8 cellular contexts compared by ENCODE assay signal in genomic region chr4:25161599-25161960, GRCh38. TPM values are rescaled to one million over a fixed set of nuclear protein-coding genes. Genes with fewer than 3 reads are reported as not detected.
A peak's percentile ranks its signal among the peaks of the same experiment; 100 is the strongest.
DNase-seq lines count a peak whose midpoint lies in the region; ATAC-seq, FAIRE-seq and TF ChIP-seq lines count a peak whose summit lies in the region.

No MANE protein-coding gene starts in this region.

- no TSS peak for BruUV-seq in GM12878 (replicated peaks; lab: Mats Ljungman, UMichigan)

- H3K9ac ChIP-seq in HUES48 (ENCODE audit: low read depth, low read length) (0 out of 2 replicates have a peak overlapping the region, but pooled peaks have one; percentile 14), GM12878 (ENCODE audit: control insufficient read depth, insufficient read depth, low read length) (peak overlapping the region; percentile 99), mucosa of stomach (ENCODE audit: low read length) (peak overlapping the region; percentile 96)

- ATAC-seq in GM12878: no peak

- no peaks in the 10 kb centered on the region for H4K20me1 ChIP-seq in GM12878 (ENCODE audit: control insufficient read depth, insufficient read depth)

- H2AFZ ChIP-seq in GM12878 (ENCODE audit: control insufficient read depth, low read depth, low read length): peak overlapping the region; percentile 69

- WGBS in GM12878 (ENCODE audit: insufficient coverage, insufficient replicate concordance, low lambda C conversion rate, missing lambda C conversion rate): 0% methylated on average over 2 of the region's 2 CpGs

- H3K36me3 ChIP-seq in HUES48 (ENCODE audit: control insufficient read depth, insufficient read depth, low read length) (0 out of 2 replicates have a peak, but pooled peaks cover 4% of the 10 kb centered on the region), GM12878 (ENCODE audit: control insufficient read depth in 2 of 2, insufficient read depth in 2 of 2, low read length in 1 of 2) (no peaks in the 10 kb centered on the region), mucosa of stomach (ENCODE audit: control insufficient read depth, insufficient read depth, low read length) (no peaks in the 10 kb centered on the region)

- CTCF ChIA-PET in GM12878 (lab: Yijun Ruan, JAX): interaction anchor here (0.7 to 2.6 kb wide), 12 partner anchors 10 to 608 kb away, joined by 3 to 16 read pairs (median 6); partner anchors contain the start of genes PI4K2B and ZCCHC4

- RAD21 ChIA-PET in GM12878 (lab: Charles Lee; ENCODE audit: unreplicated experiment): interaction anchor here (0.8 to 2.6 kb wide), 3 partner anchors 18 to 151 kb away, joined by 3 to 11 read pairs (median 4); partner anchors contain the start of genes PI4K2B and ZCCHC4

- TF ChIP-seq CTCF in AG09309 (IDR thresholded peaks at IDR 0.05; ENCODE audit: control insufficient read depth, insufficient read depth, low read depth, low read length, missing control alignments) (no peak), GM12878 (IDR thresholded peaks at IDR 0.05 in 2 of 3, conservative IDR thresholded peaks at IDR 0.05 in 1 of 3; ENCODE audit: control insufficient read depth in 2 of 3, extremely low read depth in 1 of 3, insufficient read depth in 1 of 3, low read depth in 3 of 3, low read length in 3 of 3) (no peak), D721Med (IDR thresholded peaks at IDR 0.05; ENCODE audit: insufficient read depth, missing control alignments) (no peak)

- intact Hi-C loops in GM12878 (cut with micrococcal nuclease; ENCODE audit: unreplicated experiment): loop anchor here (2.0 to 5.0 kb wide), 2 partner anchors 73 to 216 kb away; partner anchors contain the start of genes ANAPC4 and PI4K2B

- no peak for TF ChIP-seq RAD21 in GM12878 (IDR thresholded peaks at IDR 0.05; ENCODE audit: insufficient read depth, low read depth, low read length)

- TF ChIP-seq EP300 in GM12878 (IDR thresholded peaks at IDR 0.05; ENCODE audit: borderline replicate concordance in 1 of 2, control insufficient read depth in 1 of 2, low read depth in 2 of 2, low read length in 2 of 2): no peak

- no peak for FAIRE-seq in GM12878 (lab: Jason Lieb, UNC)
- FAIRE-seq in D721Med (lab: Jason Lieb, UNC): no peak

- in situ Hi-C loops in GM12878 (cut with MboI): no loop called here

- H3K27ac ChIP-seq in HUES48 (ENCODE audit: low read depth, low read length) (peak overlapping the region; percentile 95), GM12878 (ENCODE audit: control insufficient read depth, insufficient read depth) (no peak overlapping the region)

- POLR2A ChIA-PET in GM12878 (lab: Charles Lee): interaction anchor here (1.0 to 4.4 kb wide), 3 partner anchors 11 to 204 kb away, joined by 5 to 49 read pairs (median 5); partner anchors contain the start of gene PI4K2B

- H3K4me1 ChIP-seq in HUES48 (ENCODE audit: control insufficient read depth, insufficient read depth, low read length): peaks cover 7% of the 10 kb centered on the region; the same call in 1 of the 2 replicates
- peaks cover 4% of the 10 kb centered on the region for H3K4me1 ChIP-seq in GM12878 (ENCODE audit: control insufficient read depth, insufficient read depth, low read length)
- H3K4me1 ChIP-seq in mucosa of stomach (ENCODE audit: control insufficient read depth, insufficient read depth, low read length): peaks cover 6% of the 10 kb centered on the region

- H3K9me3 ChIP-seq in HUES48 (ENCODE audit: control insufficient read depth, insufficient read depth, low read length) (no peaks in the 10 kb centered on the region), GM12878 (replicated peaks; ENCODE audit: control insufficient read depth, insufficient read depth, low read length) (no peaks in the 10 kb centered on the region), mucosa of stomach (ENCODE audit: control insufficient read depth, low read length) (no peaks in the 10 kb centered on the region)

- H3K4me2 ChIP-seq in GM12878 (ENCODE audit: control insufficient read depth, insufficient read depth): peak overlapping the region; percentile 95

- DNase-seq in AG09309 (ENCODE audit: low read depth): no peak
- no peak for DNase-seq in GM12878 (ENCODE audit: low read depth, low spot score)
- DNase-seq in DMS114 treated with DMSO at 0.1 percent for 48 hours (lab: John Stamatoyannopoulos, UW; ENCODE audit: unreplicated experiment): no peak
- no peak for DNase-seq in D721Med (ENCODE audit: insufficient read length, low spot score)
- no peak for DNase-seq in dedifferentiated amniotic fluid mesenchymal stem cell (ENCODE audit: extremely low spot score)
- DNase-seq in SKM-1 treated with dmso at 0.1 percent for 144 hours (lab: John Stamatoyannopoulos, UW; ENCODE audit: unreplicated experiment): no peak

- SMC1A ChIA-PET in GM12878 (lab: Charles Lee; ENCODE audit: uncharacterized antibody, unreplicated experiment): interaction anchor here (0.9 to 3.5 kb wide), 15 partner anchors 9 to 207 kb away, joined by 3 to 11 read pairs (median 5); partner anchors contain the start of gene ZCCHC4

- TF ChIP-seq POLR2A in GM12878 (IDR thresholded peaks at IDR 0.05; ENCODE audit: low read depth, low read length): no peak

- H3K79me2 ChIP-seq in GM12878 (ENCODE audit: control insufficient read depth, insufficient read depth, low read length): peaks cover 18% of the 10 kb centered on the region

- H3K4me3 ChIP-seq in AG09309 (ENCODE audit: control insufficient read depth, low read depth, low read length): peak overlapping the region; percentile 81
- H3K4me3 ChIP-seq in HUES48 (ENCODE audit: low read depth, low read length): peak overlapping the region; percentile 81; the same call in 1 of the 2 replicates
- peak overlapping the region; percentile 94 for H3K4me3 ChIP-seq in GM12878
- H3K4me3 ChIP-seq in mucosa of stomach (ENCODE audit: low read length): peak overlapping the region; percentile 77

- H3K27me3 ChIP-seq in HUES48 (ENCODE audit: control insufficient read depth, insufficient read depth, low read length): no peaks in the 10 kb centered on the region
- H3K27me3 ChIP-seq in GM12878 (replicated peaks in 1 of 2; ENCODE audit: control insufficient read depth in 2 of 2, insufficient read depth in 2 of 2, low read length in 1 of 2): no peaks in the 10 kb centered on the region
- no peaks in the 10 kb centered on the region for H3K27me3 ChIP-seq in mucosa of stomach (ENCODE audit: control insufficient read depth, insufficient read depth, low read length)

TF ChIP-seq in GM12878, 131 proteins besides CTCF, POLR2A, EP300 and RAD21:
- TF ChIP-seq SUZ12 (IDR thresholded peaks at IDR 0.05; ENCODE audit: unreplicated experiment) (no peak), NR2C1 (IDR thresholded peaks at IDR 0.05) (no peak), IKZF2 (IDR thresholded peaks at IDR 0.05) (no peak), MXI1 (IDR thresholded peaks at IDR 0.05; ENCODE audit: low read depth, low read length) (no peak), RCOR1 (conservative IDR thresholded peaks at IDR 0.05; ENCODE audit: low read depth, low read length) (no peak), RUNX3 (IDR thresholded peaks at IDR 0.05; ENCODE audit: low read length) (no peak), CBX3 (IDR thresholded peaks at IDR 0.05; ENCODE audit: borderline replicate concordance, low read depth) (no peak)
- TF ChIP-seq, protein P1, sequence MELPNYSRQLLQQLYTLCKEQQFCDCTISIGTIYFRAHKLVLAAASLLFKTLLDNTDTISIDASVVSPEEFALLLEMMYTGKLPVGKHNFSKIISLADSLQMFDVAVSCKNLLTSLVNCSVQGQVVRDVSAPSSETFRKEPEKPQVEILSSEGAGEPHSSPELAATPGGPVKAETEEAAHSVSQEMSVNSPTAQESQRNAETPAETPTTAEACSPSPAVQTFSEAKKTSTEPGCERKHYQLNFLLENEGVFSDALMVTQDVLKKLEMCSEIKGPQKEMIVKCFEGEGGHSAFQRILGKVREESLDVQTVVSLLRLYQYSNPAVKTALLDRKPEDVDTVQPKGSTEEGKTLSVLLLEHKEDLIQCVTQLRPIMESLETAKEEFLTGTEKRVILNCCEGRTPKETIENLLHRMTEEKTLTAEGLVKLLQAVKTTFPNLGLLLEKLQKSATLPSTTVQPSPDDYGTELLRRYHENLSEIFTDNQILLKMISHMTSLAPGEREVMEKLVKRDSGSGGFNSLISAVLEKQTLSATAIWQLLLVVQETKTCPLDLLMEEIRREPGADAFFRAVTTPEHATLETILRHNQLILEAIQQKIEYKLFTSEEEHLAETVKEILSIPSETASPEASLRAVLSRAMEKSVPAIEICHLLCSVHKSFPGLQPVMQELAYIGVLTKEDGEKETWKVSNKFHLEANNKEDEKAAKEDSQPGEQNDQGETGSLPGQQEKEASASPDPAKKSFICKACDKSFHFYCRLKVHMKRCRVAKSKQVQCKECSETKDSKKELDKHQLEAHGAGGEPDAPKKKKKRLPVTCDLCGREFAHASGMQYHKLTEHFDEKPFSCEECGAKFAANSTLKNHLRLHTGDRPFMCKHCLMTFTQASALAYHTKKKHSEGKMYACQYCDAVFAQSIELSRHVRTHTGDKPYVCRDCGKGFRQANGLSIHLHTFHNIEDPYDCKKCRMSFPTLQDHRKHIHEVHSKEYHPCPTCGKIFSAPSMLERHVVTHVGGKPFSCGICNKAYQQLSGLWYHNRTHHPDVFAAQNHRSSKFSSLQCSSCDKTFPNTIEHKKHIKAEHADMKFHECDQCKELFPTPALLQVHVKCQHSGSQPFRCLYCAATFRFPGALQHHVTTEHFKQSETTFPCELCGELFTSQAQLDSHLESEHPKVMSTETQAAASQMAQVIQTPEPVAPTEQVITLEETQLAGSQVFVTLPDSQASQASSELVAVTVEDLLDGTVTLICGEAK (IDR thresholded peaks at IDR 0.05; ENCODE audit: borderline replicate concordance): no peak

RNA-seq across cellular contexts. Expression of gene SEPSECS, which starts 1.3 kb away (rescaled TPM):
- 28.9 and 30.0 TPM in 2 replicates for total RNA-seq in GM12878 (2013; cell fraction: nucleolus; rRNA removed)
- total RNA-seq in GM12878 (2014; rRNA removed) (7.4 and 7.6 TPM in 2 replicates), GM12878 (2014; rRNA removed; fragmentation: Illumina TruSeq; extraction: Trizol) (7.1 and 7.8 TPM in 2 replicates), GM12878 (2021) (7.1 and 7.2 TPM in 2 replicates)
- 3.0 TPM for polyA plus RNA-seq in GM12878 (2011; ENCODE audit: low read depth)
- polyA plus RNA-seq in GM12878 (2011; rRNA removed) (15.8 and 20.8 TPM in 2 replicates), GM12878 (2014; fragmentation: Illumina TruSeq; extraction: Trizol) (5.8 and 6.6 TPM in 2 replicates), GM12878 (2014; fragmentation: Nextera tagmentation; extraction: Ambion mirVana) (1 to 10 TPM; 2.8 to 2.9 TPM), GM12878 (2014; rRNA removed) (5.1 and 5.5 TPM in 2 replicates), GM12878 (2016; fragmentation: Nextera tagmentation; extraction: Ambion mirVana) (1 to 10 TPM; 8.1 to 8.6 TPM)
- polyA plus RNA-seq in GM12878 (2011; cell fraction: cytosol; rRNA removed): 4.5 and 5.0 TPM in 2 replicates
- 9.2 and 12.3 TPM in 2 replicates for polyA plus RNA-seq in GM12878 (2011; cell fraction: nucleus; rRNA removed)
- 3.9 and 4.2 TPM in 2 replicates for polyA plus RNA-seq in GM12878 (2012)
- 11.1 and 17.1 TPM in 2 replicates for polyA minus RNA-seq in GM12878 (2011; rRNA and poly(A)+ RNA removed)
- 5.5 and 6.5 TPM in 2 replicates for polyA minus RNA-seq in GM12878 (2011; cell fraction: cytosol; rRNA and poly(A)+ RNA removed)
- 15.6 and 23.2 TPM in 2 replicates for polyA minus RNA-seq in GM12878 (2011; cell fraction: nucleus; rRNA and poly(A)+ RNA removed)

Comparison
In these comparisons a context has a peak if more than half of its experiments do, and no peak if none do; other contexts are left out.
1. H3K9ac ChIP-seq: peak in every context shown above with its lines; median percentile 99 in GM12878; 96 in mucosa of stomach; 14 in HUES48.